In genomic region chr3:141268281-141268680, GRCh38 we compare ENCODE assay signal across 15 cellular contexts. TPM values are rescaled to one million over a fixed set of nuclear protein-coding genes. Genes with fewer than 3 reads are reported as not detected.
DNase-seq lines count a peak whose midpoint lies in the region; ATAC-seq and TF ChIP-seq lines count a peak whose summit lies in the region.
"Had no signal": no experiment of that assay in that cellular context is flagged by ENCODE, and none has a peak within 500 bp of the region (broad histone marks: within the 10 kb centered on the region; RNA-seq: fewer than 3 reads in every experiment).

No MANE protein-coding gene starts in this region.

- in situ Hi-C loops in IMR-90 (cut with MboI; ENCODE audit: low sequenced_read_pairs) = no loop called here

- H4K5ac ChIP-seq in IMR-90 (ENCODE audit: low read depth, low read length) = no peak overlapping the region

- H2AK9ac ChIP-seq in IMR-90 (replicated peaks; ENCODE audit: low read depth, low read length, poor library complexity) = peak overlapping the region; percentile 5

- H3K56ac ChIP-seq in IMR-90 (ENCODE audit: extremely low read depth, insufficient read depth, low read length) = no peak overlapping the region

- no peak overlapping the region for H2AFZ ChIP-seq in IMR-90 (replicated peaks; ENCODE audit: low read length, poor library complexity)

- no peaks in the 10 kb centered on the region for H4K20me1 ChIP-seq in IMR-90 (ENCODE audit: insufficient read depth, low read length)

- ATAC-seq in IMR-90 (ENCODE audit: low read depth) (0 out of 2 replicates have a peak, but pooled peaks have one; percentile 17), GM18907 (IDR thresholded peaks at IDR 0.05; ENCODE audit: unreplicated experiment) (no peak)
- ATAC-seq: mucosa of descending colon, PC-3 had no signal

- no peak for DNase-seq in activated CD4-positive, alpha-beta T cell treated with anti-CD3 and anti-CD28 coated beads, Interleukin-2, amount 10 ng/mL, durations not matched to agents 24 days and 14 days
- DNase-seq in activated CD4-positive, alpha-beta T cell treated with anti-CD3 and anti-CD28 coated beads, Interleukin-2, amount 50 U/mL, for 48 hours = no peak
- DNase-seq in IMR-90 = no peak
- DNase-seq in retina = peak; percentile 72
- no peak for DNase-seq in BE2C
- DNase-seq in stimulated activated CD4-positive, alpha-beta T cell treated with anti-CD3 and anti-CD28 coated beads, Interleukin-2, amount 100 ng/mL, for 48 hours = no peak
- DNase-seq: ACHN, mucosa of descending colon, MV-4-11, NCI-H2081 treated with DMSO at 0.1 percent for 48 hours, NCI-H524, PC-3, small intestine had no signal

- H3K27me3 ChIP-seq in IMR-90 (ENCODE audit: control insufficient read depth, insufficient read depth, low read length) (no peaks in the 10 kb centered on the region), BE2C (no peaks in the 10 kb centered on the region)

- CTCF ChIA-PET in IMR-90 (lab: Yijun Ruan, JAX) = no interaction called here

- H3K4me2 ChIP-seq in IMR-90 (ENCODE audit: low read depth, low read length) = no peak overlapping the region

- H3K9me3 Mint-ChIP-seq in activated CD4-positive, alpha-beta T cell treated with anti-CD3 and anti-CD28 coated beads, Interleukin-2, amount 10 ng/mL, durations not matched to agents 24 days and 14 days = no peaks in the 10 kb centered on the region
- H3K9me3 Mint-ChIP-seq in brain = no peaks in the 10 kb centered on the region

- no peaks in the 10 kb centered on the region for H3K79me1 ChIP-seq in IMR-90 (ENCODE audit: low read depth in 1 of 2, low read length in 2 of 2)

- no peak overlapping the region for H4K8ac ChIP-seq in IMR-90 (ENCODE audit: low read depth in 2 of 2, low read length in 2 of 2)

- H3K18ac ChIP-seq in IMR-90 (ENCODE audit: low read depth, low read length) = no peak overlapping the region

- no peak overlapping the region for H2BK5ac ChIP-seq in IMR-90 (ENCODE audit: low read depth, low read length, poor library complexity, severe bottlenecking)

- no peaks in the 10 kb centered on the region; the same call in 1 of the 2 replicates for H3K9me1 ChIP-seq in IMR-90 (ENCODE audit: insufficient read depth, low read length)

- no TSS peak for BruUV-seq in IMR-90 (replicated peaks; lab: Mats Ljungman, UMichigan)

- H2BK20ac ChIP-seq in IMR-90 (ENCODE audit: low read depth, low read length) = no peak overlapping the region

- H2BK15ac ChIP-seq in IMR-90 (ENCODE audit: low read depth, low read length) = no peak overlapping the region

- peaks cover 37% of the 10 kb centered on the region for H3K4me1 Mint-ChIP-seq in activated CD4-positive, alpha-beta T cell treated with anti-CD3 and anti-CD28 coated beads, Interleukin-2, amount 10 ng/mL, durations not matched to agents 24 days and 14 days
- peaks cover 25% of the 10 kb centered on the region for H3K4me1 Mint-ChIP-seq in brain

- H3K36me3 Mint-ChIP-seq in activated CD4-positive, alpha-beta T cell treated with anti-CD3 and anti-CD28 coated beads, Interleukin-2, amount 10 ng/mL, durations not matched to agents 24 days and 14 days (ENCODE audit: low read depth) = peaks cover 10% of the 10 kb centered on the region
- peaks cover 20% of the 10 kb centered on the region for H3K36me3 Mint-ChIP-seq in brain

- H3K4me3 ChIP-seq in IMR-90 (ENCODE audit: insufficient read depth, low read depth, low read length) = no peak overlapping the region
- no peak overlapping the region for H3K4me3 ChIP-seq in BE2C (ENCODE audit: low read depth, low read length)
- H3K4me3 ChIP-seq: mucosa of descending colon had no signal

- no peak for TF ChIP-seq POLR2A in IMR-90 (IDR thresholded peaks at IDR 0.05; ENCODE audit: low read depth, low read length)

- 90% methylated on average over 2 of the region's 6 CpGs; no CpG with 5 or more reads in 1 of the 2 experiments for WGBS in IMR-90 (ENCODE audit: extremely low coverage in 2 of 2, insufficient read length in 1 of 2), 2 experiments

- H3K27ac ChIP-seq in IMR-90 (ENCODE audit: insufficient read depth, low read length) = no peak overlapping the region

- H3K27ac Mint-ChIP-seq in activated CD4-positive, alpha-beta T cell treated with anti-CD3 and anti-CD28 coated beads, Interleukin-2, amount 10 ng/mL, durations not matched to agents 24 days and 14 days = peak overlapping the region; percentile 61
- H3K27ac Mint-ChIP-seq in brain = peak overlapping the region in 3 of 5 experiments; percentile 70 to 85 (median 77)

- H3K36me3 ChIP-seq in IMR-90 (ENCODE audit: control insufficient read depth, insufficient read depth, low read length) (no peaks in the 10 kb centered on the region; the same call in 1 of the 2 replicates), BE2C (peaks cover 23% of the 10 kb centered on the region)

- TF ChIP-seq CTCF in IMR-90 (conservative IDR thresholded peaks at IDR 0.05; ENCODE audit: low read depth, low read length) (no peak), brain (conservative IDR thresholded peaks at IDR 0.05) (no peak), BE2C (IDR thresholded peaks at IDR 0.05; ENCODE audit: low read depth, low read length) (no peak)

- no peak overlapping the region for H2BK120ac ChIP-seq in IMR-90 (ENCODE audit: low read depth, low read length)

- H3K4ac ChIP-seq in IMR-90 (ENCODE audit: low read depth, low read length) = no peak overlapping the region

- intact Hi-C loops in activated CD4-positive, alpha-beta T cell treated with anti-CD3 and anti-CD28 coated beads, Interleukin-2, amount 10 ng/mL, durations not matched to agents 24 days and 14 days (cut with micrococcal nuclease) = no loop called here
- intact Hi-C loops in IMR-90 (cut with micrococcal nuclease) = no loop called here

- no peak overlapping the region for H4K91ac ChIP-seq in IMR-90 (ENCODE audit: insufficient read depth, low read depth, low read length)

- H3K23ac ChIP-seq in IMR-90 (ENCODE audit: low read depth, low read length) = no peak overlapping the region

- dilution Hi-C loops in IMR-90 (cut with HindIII; ENCODE audit: low sequenced_read_pairs, unreplicated experiment) = no loop called here

- no peak overlapping the region for H3K9ac ChIP-seq in IMR-90 (ENCODE audit: low read depth, low read length)

- H3K9me3 ChIP-seq in IMR-90 (ENCODE audit: control insufficient read depth, insufficient read depth, low read length) (no peaks in the 10 kb centered on the region), BE2C (no peaks in the 10 kb centered on the region)
- H3K9me3 ChIP-seq: mucosa of descending colon had no signal

- no peak overlapping the region for H3K14ac ChIP-seq in IMR-90 (replicated peaks; ENCODE audit: low read depth, low read length)

- peaks cover 2% of the 10 kb centered on the region for H3K4me1 ChIP-seq in IMR-90 (ENCODE audit: control insufficient read depth, insufficient read depth, low read length)
- peaks cover 9% of the 10 kb centered on the region for H3K4me1 ChIP-seq in BE2C

- no peak overlapping the region for H2AK5ac ChIP-seq in IMR-90 (ENCODE audit: low read depth, low read length)

- POLR2A ChIA-PET in IMR-90 (lab: Charles Lee; ENCODE audit: unreplicated experiment) = no interaction called here

- peak overlapping the region; percentile 81 for H3K4me3 Mint-ChIP-seq in activated CD4-positive, alpha-beta T cell treated with anti-CD3 and anti-CD28 coated beads, Interleukin-2, amount 10 ng/mL, durations not matched to agents 24 days and 14 days
- no peak overlapping the region for H3K4me3 Mint-ChIP-seq in brain

- no peak for TF ChIP-seq RAD21 in IMR-90 (IDR thresholded peaks at IDR 0.05; ENCODE audit: low read length)

- no peaks in the 10 kb centered on the region for H3K27me3 Mint-ChIP-seq in activated CD4-positive, alpha-beta T cell treated with anti-CD3 and anti-CD28 coated beads, Interleukin-2, amount 10 ng/mL, durations not matched to agents 24 days and 14 days
- no peaks in the 10 kb centered on the region for H3K27me3 Mint-ChIP-seq in brain

TF ChIP-seq in IMR-90, 13 proteins besides CTCF, POLR2A, EP300 and RAD21 (continues in another document):
- no peak for TF ChIP-seq NFE2L2 (IDR thresholded peaks at IDR 0.05; ENCODE audit: low read depth, low read length)
- TF ChIP-seq MXI1 (IDR thresholded peaks at IDR 0.05; ENCODE audit: borderline replicate concordance, low read depth, low read length) = no peak
- TF ChIP-seq FOS (IDR thresholded peaks at IDR 0.05; ENCODE audit: low read depth, low read length) = no peak
- no peak for TF ChIP-seq CHD1 (IDR thresholded peaks at IDR 0.05; ENCODE audit: low read depth, low read length)
- TF ChIP-seq SMC3 (IDR thresholded peaks at IDR 0.05; ENCODE audit: low read depth, low read length) = no peak
- no peak for TF ChIP-seq CEBPB (IDR thresholded peaks at IDR 0.05; ENCODE audit: low read depth, low read length)
- TF ChIP-seq RCOR1 (IDR thresholded peaks at IDR 0.05; ENCODE audit: insufficient replicate concordance, low read length) = no peak
- TF ChIP-seq, protein P1, sequence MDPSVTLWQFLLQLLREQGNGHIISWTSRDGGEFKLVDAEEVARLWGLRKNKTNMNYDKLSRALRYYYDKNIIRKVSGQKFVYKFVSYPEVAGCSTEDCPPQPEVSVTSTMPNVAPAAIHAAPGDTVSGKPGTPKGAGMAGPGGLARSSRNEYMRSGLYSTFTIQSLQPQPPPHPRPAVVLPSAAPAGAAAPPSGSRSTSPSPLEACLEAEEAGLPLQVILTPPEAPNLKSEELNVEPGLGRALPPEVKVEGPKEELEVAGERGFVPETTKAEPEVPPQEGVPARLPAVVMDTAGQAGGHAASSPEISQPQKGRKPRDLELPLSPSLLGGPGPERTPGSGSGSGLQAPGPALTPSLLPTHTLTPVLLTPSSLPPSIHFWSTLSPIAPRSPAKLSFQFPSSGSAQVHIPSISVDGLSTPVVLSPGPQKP (IDR thresholded peaks at IDR 0.05; ENCODE audit: borderline replicate concordance, low read depth, low read length) = no peak
- TF ChIP-seq USF2 (IDR thresholded peaks at IDR 0.05; ENCODE audit: low read depth, low read length) = no peak
- no peak for TF ChIP-seq MAZ (IDR thresholded peaks at IDR 0.05; ENCODE audit: borderline replicate concordance, low read depth, low read length)
- no peak for TF ChIP-seq RFX5 (IDR thresholded peaks at IDR 0.05; ENCODE audit: low read depth, low read length)

RNA-seq across cellular contexts. Expression of gene PXYLP1, which starts 36.7 kb away (rescaled TPM):
- total RNA-seq in activated CD4-positive, alpha-beta T cell treated with anti-CD3 and anti-CD28 coated beads, Interleukin-2, amount 10 ng/mL, durations not matched to agents 24 days and 14 days = 10.7 and 11.7 TPM in 2 replicates
- total RNA-seq in IMR-90 (2012; rRNA removed) = 13.3 and 15.6 TPM in 2 replicates
- polyA plus RNA-seq in IMR-90 (2012; rRNA removed) (11.2 and 11.7 TPM in 2 replicates), brain (ENCODE audit: insufficient read depth, low read depth, low replicate concordance) (21.3 TPM)
- 5.3 and 6.3 TPM in 2 replicates for polyA plus RNA-seq in IMR-90 (2012; cell fraction: cytosol; rRNA removed)
- 10.0 and 20.5 TPM in 2 replicates for polyA plus RNA-seq in IMR-90 (2012; cell fraction: nucleus; rRNA removed; ENCODE audit: low replicate concordance)
- 32.3 TPM for polyA plus RNA-seq in BE2C (2012; ENCODE audit: insufficient read depth, insufficient read length, low read depth)
